In the genomic region with DNA sequence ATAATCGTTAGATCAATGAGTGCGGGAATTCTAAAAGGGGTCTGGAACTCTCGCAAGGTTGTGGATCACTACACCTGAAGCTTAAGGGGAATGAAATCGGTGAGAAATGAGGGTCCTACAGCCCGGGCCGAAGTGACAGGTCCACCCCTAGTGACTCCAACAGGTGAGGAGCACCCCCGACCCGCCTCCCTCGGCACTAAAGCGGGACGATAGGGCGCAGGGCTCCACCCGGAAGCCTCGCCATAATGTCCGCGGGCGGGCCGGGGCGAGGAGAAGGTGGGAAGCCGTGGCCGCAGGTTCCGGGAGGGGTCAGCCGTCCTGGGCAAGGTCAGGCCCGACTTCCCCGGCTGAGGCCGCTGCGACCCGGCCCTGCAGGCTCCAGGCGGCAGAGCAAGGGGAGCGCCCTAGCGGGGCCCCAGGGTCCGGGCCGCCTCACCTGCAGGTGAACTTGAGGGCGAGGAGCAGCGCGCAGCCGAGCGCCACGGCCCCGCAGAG, we compare ENCODE assay signal across 1 cellular context.
TF ChIP-seq lines count a peak whose summit lies in the region.

No MANE protein-coding gene starts in this region.

TF ChIP-seq in endothelial cell of umbilical vein, 7 proteins besides CTCF, POLR2A, EP300 and RAD21:
- TF ChIP-seq JUN (IDR thresholded peaks at IDR 0.05; ENCODE audit: borderline replicate concordance, insufficient read depth, insufficient read length, low read depth) = no peak
- TF ChIP-seq GATA2 (IDR thresholded peaks at IDR 0.05; ENCODE audit: insufficient read depth, insufficient read length, low read depth, low read length) = no peak
- TF ChIP-seq FOS (IDR thresholded peaks at IDR 0.05; ENCODE audit: borderline replicate concordance, insufficient read depth, low read length) = no peak
- TF ChIP-seq MAX (IDR thresholded peaks at IDR 0.05; ENCODE audit: insufficient read depth, insufficient read length) = no peak
- TF ChIP-seq POLR2AphosphoS5 (IDR thresholded peaks at IDR 0.05; ENCODE audit: insufficient read depth, low read depth, low read length) = no peak
- no peak for TF ChIP-seq MYC (IDR thresholded peaks at IDR 0.05; ENCODE audit: low read depth, low read length)
- TF ChIP-seq EZH2 (IDR thresholded peaks at IDR 0.05; ENCODE audit: borderline replicate concordance, low read depth, low read length, severe bottlenecking) = no peak
